ENCODE assay signal across 8 cellular contexts in the genomic region with DNA sequence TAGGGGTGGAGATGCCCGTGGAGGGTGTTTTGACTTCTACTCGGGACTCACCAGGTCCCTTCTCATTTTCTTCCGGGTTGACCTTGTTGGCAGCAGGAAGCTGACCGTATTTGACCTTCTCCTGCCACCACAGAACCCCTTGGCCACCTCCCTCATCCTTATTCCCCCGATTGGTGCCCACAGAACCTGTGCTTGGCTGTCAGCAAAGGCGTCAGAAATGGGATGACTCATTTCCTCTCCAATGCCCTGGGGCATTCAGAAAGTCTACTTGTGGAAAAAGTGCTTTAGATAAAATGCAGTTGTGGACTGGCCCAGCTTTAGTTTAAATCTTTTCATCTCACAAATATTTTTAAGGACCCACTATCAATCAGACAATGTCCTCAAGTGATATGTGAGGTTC.
DNase-seq lines count a peak whose midpoint lies in the region; ATAC-seq and TF ChIP-seq lines count a peak whose summit lies in the region.

No MANE protein-coding gene starts in this region.

- peaks cover 18% of the 10 kb centered on the region for H3K4me1 Mint-ChIP-seq in activated CD4-positive, alpha-beta memory T cell treated with anti-CD3 and anti-CD28 coated beads, Interleukin-2, amount 10 ng/mL, durations not matched to agents 7 days and 5 days
- H3K4me1 Mint-ChIP-seq in CD4-positive, alpha-beta memory T cell, result peaks cover 2 to 9% (median 6%) of the 10 kb centered on the region in 4 donors

- peak overlapping the region; percentile 81 for H3K27ac Mint-ChIP-seq in activated CD4-positive, alpha-beta memory T cell treated with anti-CD3 and anti-CD28 coated beads, Interleukin-2, amount 10 ng/mL, durations not matched to agents 7 days and 5 days
- peak overlapping the region in 2 of 7 donors; percentile 0 to 65 for H3K27ac Mint-ChIP-seq in CD4-positive, alpha-beta memory T cell

- H3K27me3 ChIP-seq in hepatocyte (no peaks in the 10 kb centered on the region), upper lobe of right lung (no peaks in the 10 kb centered on the region)
- H3K27me3 ChIP-seq in CD4-positive, alpha-beta memory T cell (ENCODE audit: insufficient read depth, low read length), result no peaks in the 10 kb centered on the region

- ATAC-seq in upper lobe of right lung, result peak; percentile 59
- no peak for ATAC-seq in HG03432 (IDR thresholded peaks at IDR 0.05; ENCODE audit: unreplicated experiment)

- H3K4me2 ChIP-seq in hepatocyte, result no peak overlapping the region

- no peaks in the 10 kb centered on the region for H3K36me3 Mint-ChIP-seq in activated CD4-positive, alpha-beta memory T cell treated with anti-CD3 and anti-CD28 coated beads, Interleukin-2, amount 10 ng/mL, durations not matched to agents 7 days and 5 days (ENCODE audit: low read depth)
- H3K36me3 Mint-ChIP-seq in CD4-positive, alpha-beta memory T cell, result no peaks in the 10 kb centered on the region

- no peak overlapping the region for H3K27ac ChIP-seq in hepatocyte
- peak overlapping the region; percentile 1 for H3K27ac ChIP-seq in upper lobe of right lung
- H3K27ac ChIP-seq in CD4-positive, alpha-beta memory T cell (ENCODE audit: low read depth, low read length), result no peak overlapping the region

- DNase-seq in AG09319 (ENCODE audit: extremely low read depth, low read depth) (peak; percentile 23), HEK293T (ENCODE audit: extremely low spot score) (no peak), hepatocyte (ENCODE audit: low spot score) (peak; percentile 43), upper lobe of right lung (peak; percentile 52), NCI-H1694 treated with DMSO at 0.1 percent for 48 hours (lab: John Stamatoyannopoulos, UW) (no peak)
- peak; percentile 60 for DNase-seq in activated CD4-positive, alpha-beta memory T cell treated with anti-CD3 and anti-CD28 coated beads, Interleukin-2, amount 10 ng/mL, durations not matched to agents 7 days and 5 days
- no peak for DNase-seq in CD4-positive, alpha-beta memory T cell

- no peak for TF ChIP-seq CTCF in AG09319 (IDR thresholded peaks at IDR 0.05; ENCODE audit: low read depth, low read length)
- TF ChIP-seq CTCF in hepatocyte (IDR thresholded peaks at IDR 0.05; ENCODE audit: poor library complexity), result no peak
- TF ChIP-seq CTCF in upper lobe of right lung (IDR thresholded peaks at IDR 0.05), result no peak

- H3K27me3 Mint-ChIP-seq in activated CD4-positive, alpha-beta memory T cell treated with anti-CD3 and anti-CD28 coated beads, Interleukin-2, amount 10 ng/mL, durations not matched to agents 7 days and 5 days, result peaks cover 18% of the 10 kb centered on the region
- H3K27me3 Mint-ChIP-seq in CD4-positive, alpha-beta memory T cell, result peaks cover 10 to 11% of the 10 kb centered on the region in 2 donors

- H3K4me1 ChIP-seq in hepatocyte (ENCODE audit: insufficient read depth) (peaks cover 7% of the 10 kb centered on the region), upper lobe of right lung (peaks cover 25% of the 10 kb centered on the region)
- no peaks in the 10 kb centered on the region for H3K4me1 ChIP-seq in CD4-positive, alpha-beta memory T cell (ENCODE audit: insufficient read depth, low read length)

- no peak overlapping the region for H2AFZ ChIP-seq in hepatocyte

- CTCF ChIA-PET in HEK293T (lab: Yijun Ruan, JAX), result interaction anchor here (1.0 kb wide), 1 partner anchor 9 kb away, joined by 3 read pairs; no protein-coding TSS in a partner anchor
- CTCF ChIA-PET in activated CD4-positive, alpha-beta memory T cell treated with anti-CD3 and anti-CD28 coated beads, Interleukin-2, amount 10 ng/mL, durations not matched to agents 7 days and 5 days (lab: Charles Lee), result interaction anchor here (1.0 kb wide), 1 partner anchor 98 kb away, joined by 4 read pairs; no protein-coding TSS in a partner anchor
- CTCF ChIA-PET in CD4-positive, alpha-beta memory T cell (lab: Charles Lee; ENCODE audit: partially characterized antibody), result no interaction called here

- H3K9me3 Mint-ChIP-seq in activated CD4-positive, alpha-beta memory T cell treated with anti-CD3 and anti-CD28 coated beads, Interleukin-2, amount 10 ng/mL, durations not matched to agents 7 days and 5 days, result peaks cover 3% of the 10 kb centered on the region
- no peaks in the 10 kb centered on the region for H3K9me3 Mint-ChIP-seq in CD4-positive, alpha-beta memory T cell

- no peaks in the 10 kb centered on the region for H4K20me1 ChIP-seq in hepatocyte (ENCODE audit: insufficient read depth, poor library complexity, severe bottlenecking)

- H3K36me3 ChIP-seq in hepatocyte (replicated peaks; ENCODE audit: insufficient read depth, low read depth) (no peaks in the 10 kb centered on the region), upper lobe of right lung (no peaks in the 10 kb centered on the region)
- no peaks in the 10 kb centered on the region for H3K36me3 ChIP-seq in CD4-positive, alpha-beta memory T cell (ENCODE audit: insufficient read depth, low read length)

- POLR2A ChIA-PET in HEK293T (lab: Yijun Ruan, JAX), result no interaction called here
- POLR2A ChIA-PET in activated CD4-positive, alpha-beta memory T cell treated with anti-CD3 and anti-CD28 coated beads, Interleukin-2, amount 10 ng/mL, durations not matched to agents 7 days and 5 days (lab: Charles Lee), result no interaction called here
- POLR2A ChIA-PET in CD4-positive, alpha-beta memory T cell (lab: Charles Lee; ENCODE audit: partially characterized antibody), result no interaction called here

- WGBS in hepatocyte (ENCODE audit: low lambda C conversion rate, missing lambda C conversion rate), result 58% methylated on average over 6 of the region's 6 CpGs

- no peaks in the 10 kb centered on the region for H3K9me3 ChIP-seq in hepatocyte (ENCODE audit: low read depth)
- no peaks in the 10 kb centered on the region for H3K9me3 ChIP-seq in upper lobe of right lung
- no peaks in the 10 kb centered on the region for H3K9me3 ChIP-seq in CD4-positive, alpha-beta memory T cell (ENCODE audit: control insufficient read depth in 1 of 2, low read length in 2 of 2)

- H3K4me3 Mint-ChIP-seq in activated CD4-positive, alpha-beta memory T cell treated with anti-CD3 and anti-CD28 coated beads, Interleukin-2, amount 10 ng/mL, durations not matched to agents 7 days and 5 days, result no peak overlapping the region
- no peak overlapping the region for H3K4me3 Mint-ChIP-seq in CD4-positive, alpha-beta memory T cell

- no peaks in the 10 kb centered on the region for H3K79me2 ChIP-seq in hepatocyte

- no peaks in the 10 kb centered on the region for H3K9me2 ChIP-seq in hepatocyte (replicated peaks; ENCODE audit: insufficient read depth)

- no peak overlapping the region for H3K4me3 ChIP-seq in hepatocyte
- H3K4me3 ChIP-seq in upper lobe of right lung, result no peak overlapping the region
- no peak overlapping the region for H3K4me3 ChIP-seq in CD4-positive, alpha-beta memory T cell (ENCODE audit: low read length in 2 of 2)

- intact Hi-C loops in upper lobe of right lung (cut with DNase I), result no loop called here
- intact Hi-C loops in CD4-positive, alpha-beta memory T cell (cut with micrococcal nuclease), result no loop called here

TF ChIP-seq in HEK293T, 16 proteins besides CTCF, POLR2A, EP300 and RAD21:
- TF ChIP-seq, protein P1, sequence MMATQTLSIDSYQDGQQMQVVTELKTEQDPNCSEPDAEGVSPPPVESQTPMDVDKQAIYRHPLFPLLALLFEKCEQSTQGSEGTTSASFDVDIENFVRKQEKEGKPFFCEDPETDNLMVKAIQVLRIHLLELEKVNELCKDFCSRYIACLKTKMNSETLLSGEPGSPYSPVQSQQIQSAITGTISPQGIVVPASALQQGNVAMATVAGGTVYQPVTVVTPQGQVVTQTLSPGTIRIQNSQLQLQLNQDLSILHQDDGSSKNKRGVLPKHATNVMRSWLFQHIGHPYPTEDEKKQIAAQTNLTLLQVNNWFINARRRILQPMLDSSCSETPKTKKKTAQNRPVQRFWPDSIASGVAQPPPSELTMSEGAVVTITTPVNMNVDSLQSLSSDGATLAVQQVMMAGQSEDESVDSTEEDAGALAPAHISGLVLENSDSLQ (IDR thresholded peaks at IDR 0.05), result 0 out of 2 replicates have a peak, but pooled peaks have one; percentile 5
- no peak for TF ChIP-seq HDGF (IDR thresholded peaks at IDR 0.05; ENCODE audit: borderline replicate concordance)

Comparison
In these comparisons a context has a peak if more than half of its experiments do, and no peak if none do; other contexts are left out.
1. DNase-seq: peak in AG09319 (single experiment), activated CD4-positive, alpha-beta memory T cell treated with anti-CD3 and anti-CD28 coated beads, Interleukin-2, amount 10 ng/mL, durations not matched to agents 7 days and 5 days (single experiment), hepatocyte (single experiment) and upper lobe of right lung (single experiment); none in HEK293T (single experiment), CD4-positive, alpha-beta memory T cell (0 of 5) and NCI-H1694 treated with DMSO at 0.1 percent for 48 hours (single experiment).